8 cellular contexts compared by ENCODE assay signal in genomic region chr4:77074961-77075855, GRCh38. TPM values are rescaled to one million over a fixed set of nuclear protein-coding genes. Genes with fewer than 3 reads are reported as not detected.
DNase-seq lines count a peak whose midpoint lies in the region; ATAC-seq and TF ChIP-seq lines count a peak whose summit lies in the region.

No MANE protein-coding gene starts in this region.

- H3K27me3 ChIP-seq in duodenal mucosa (ENCODE audit: control insufficient read depth in 1 of 2, insufficient read depth in 2 of 2, low read length in 2 of 2) = no peaks in the 10 kb centered on the region

- peak overlapping the region; percentile 93 for H3K27ac ChIP-seq in duodenal mucosa (ENCODE audit: low read depth, low read length)

- TF ChIP-seq CTCF in GM12875 (IDR thresholded peaks at IDR 0.05; ENCODE audit: borderline replicate concordance, insufficient read depth, low read depth, low read length) = no peak

- peak; percentile 49 for ATAC-seq in HG02571 (IDR thresholded peaks at IDR 0.05; ENCODE audit: unreplicated experiment)
- ATAC-seq in GM18858 (IDR thresholded peaks at IDR 0.05; ENCODE audit: unreplicated experiment) = no peak

- H3K4me1 ChIP-seq in duodenal mucosa (ENCODE audit: control insufficient read depth in 1 of 2, insufficient read depth in 2 of 2, low read length in 2 of 2) = peaks cover 7 to 29% of the 10 kb centered on the region in 2 donors

- DNase-seq in NCI-H1105 treated with DMSO at 0.1 percent for 48 hours (lab: John Stamatoyannopoulos, UW) (peak; percentile 25), lung microvascular endothelial cell (ENCODE audit: low read depth in 2 of 2) (peak; percentile 73 to 88)
- DNase-seq in activated CD4-positive, alpha-beta T cell treated with anti-CD3 and anti-CD28 coated beads, Interleukin-2, amount 50 U/mL, for 24 hours (ENCODE audit: low read depth in 1 of 2, low spot score in 1 of 2) = peak; percentile 47 to 63
- peak; percentile 50 to 65 (median 61) for DNase-seq in stimulated activated CD4-positive, alpha-beta T cell treated with anti-CD3 and anti-CD28 coated beads, TNF-alpha, amount 100 ng/mL, for 48 hours (ENCODE audit: low read depth in 3 of 3)

- H3K9me3 ChIP-seq in duodenal mucosa (ENCODE audit: control insufficient read depth in 1 of 2, low read length in 2 of 2) = no peaks in the 10 kb centered on the region

- H3K36me3 ChIP-seq in duodenal mucosa (ENCODE audit: control insufficient read depth in 1 of 2, insufficient read depth in 2 of 2, low read length in 2 of 2) = no peaks in the 10 kb centered on the region

- peak overlapping the region; percentile 84 for H3K4me3 ChIP-seq in GM12875 (ENCODE audit: low read depth, low read length)
- H3K4me3 ChIP-seq in duodenal mucosa (ENCODE audit: low read depth in 1 of 2, low read length in 2 of 2) = peak overlapping the region; percentile 87 to 96

- H3K9ac ChIP-seq in duodenal mucosa (ENCODE audit: low read depth in 1 of 2, low read length in 2 of 2) = peak overlapping the region; percentile 93 to 97

RNA-seq across cellular contexts. Expression of gene CCNI, which starts 0.6 kb away (rescaled TPM):
- 62.1 and 80.6 TPM in 2 replicates for total RNA-seq in lung microvascular endothelial cell

Comparison
In these comparisons a context has a peak if more than half of its experiments do, and no peak if none do; other contexts are left out.
1. DNase-seq: peak in every context shown above with its lines; median percentile 80 in lung microvascular endothelial cell; 61 in stimulated activated CD4-positive, alpha-beta T cell treated with anti-CD3 and anti-CD28 coated beads, TNF-alpha, amount 100 ng/mL, for 48 hours; 55 in activated CD4-positive, alpha-beta T cell treated with anti-CD3 and anti-CD28 coated beads, Interleukin-2, amount 50 U/mL, for 24 hours; 25 in NCI-H1105 treated with DMSO at 0.1 percent for 48 hours.